22 cellular contexts compared by ENCODE assay signal in genomic region chr3:104018541-104018940, GRCh38.
A peak's percentile ranks its signal among the peaks of the same experiment; 100 is the strongest.
DNase-seq lines count a peak whose midpoint lies in the region; ATAC-seq and TF ChIP-seq lines count a peak whose summit lies in the region.
"Had no signal": no experiment of that assay in that cellular context is flagged by ENCODE, and none has a peak within 500 bp of the region (broad histone marks: within the 10 kb centered on the region; RNA-seq: fewer than 3 reads in every experiment).

No MANE protein-coding gene starts in this region.

- no peaks in the 10 kb centered on the region for H3K4me1 Mint-ChIP-seq in activated T-cell treated with anti-CD3 and anti-CD28 coated beads, Interleukin-2, amount 50 U/mL, for 24 hours (ENCODE audit: low read depth)

- H3K27me3 Mint-ChIP-seq in activated T-cell treated with anti-CD3 and anti-CD28 coated beads, Interleukin-2, amount 50 U/mL, for 24 hours = no peaks in the 10 kb centered on the region

- no peak overlapping the region for H3K4me3 Mint-ChIP-seq in activated T-cell treated with anti-CD3 and anti-CD28 coated beads, Interleukin-2, amount 50 U/mL, for 24 hours
- H3K4me3 Mint-ChIP-seq: CD8-positive, alpha-beta T cell had no signal

- H3K9me3 ChIP-seq in mammary epithelial cell (replicated peaks; ENCODE audit: insufficient read depth, low read length) (no peaks in the 10 kb centered on the region), breast epithelium (peaks cover 4 to 16% of the 10 kb centered on the region in 2 donors), RWPE2 (ENCODE audit: severe bottlenecking) (no peaks in the 10 kb centered on the region)
- H3K9me3 ChIP-seq: SJCRH30 had no signal

- no peaks in the 10 kb centered on the region for H4K20me1 ChIP-seq in mammary epithelial cell (ENCODE audit: insufficient read depth, low read length)

- ATAC-seq in RWPE2 (ENCODE audit: low read depth) = peak; percentile 63; the same call in 2 of the 3 replicates
- no peak for ATAC-seq in GM19351 (IDR thresholded peaks at IDR 0.05; ENCODE audit: unreplicated experiment)
- ATAC-seq in HG03354 (IDR thresholded peaks at IDR 0.05; ENCODE audit: poor library complexity, severe bottlenecking, unreplicated experiment) = no peak
- ATAC-seq: CD8-positive, alpha-beta T cell had no signal

- H3K36me3 ChIP-seq in mammary epithelial cell (ENCODE audit: insufficient read depth, low read length) = no peaks in the 10 kb centered on the region
- no peaks in the 10 kb centered on the region for H3K36me3 ChIP-seq in breast epithelium
- H3K36me3 ChIP-seq in RWPE2 (ENCODE audit: low read depth) = no peaks in the 10 kb centered on the region
- H3K36me3 ChIP-seq: SJCRH30 had no signal

- no peak overlapping the region for H3K27ac Mint-ChIP-seq in activated T-cell treated with anti-CD3 and anti-CD28 coated beads, Interleukin-2, amount 50 U/mL, for 24 hours
- H3K27ac Mint-ChIP-seq: CD8-positive, alpha-beta T cell had no signal

- BruUV-seq in mammary epithelial cell (replicated peaks; lab: Mats Ljungman, UMichigan) = no TSS peak

- H3K4me3 ChIP-seq in mammary epithelial cell (replicated peaks in 1 of 3; ENCODE audit: insufficient read depth in 1 of 3, low read depth in 2 of 3, low read length in 3 of 3) = no peak overlapping the region
- H3K4me3 ChIP-seq in breast epithelium = no peak overlapping the region
- H3K4me3 ChIP-seq in RWPE2 (ENCODE audit: severe bottlenecking) = no peak overlapping the region
- no peak overlapping the region for H3K4me3 ChIP-seq in choroid plexus epithelial cell (ENCODE audit: low read depth, low read length)
- H3K4me3 ChIP-seq: SJCRH30 had no signal

- H3K36me3 Mint-ChIP-seq in activated T-cell treated with anti-CD3 and anti-CD28 coated beads, Interleukin-2, amount 50 U/mL, for 24 hours (ENCODE audit: low read depth) = no peaks in the 10 kb centered on the region
- H3K36me3 Mint-ChIP-seq: CD8-positive, alpha-beta T cell had no signal

- H3K27ac ChIP-seq in mammary epithelial cell (ENCODE audit: insufficient read depth, low read depth, low read length) (no peak overlapping the region), breast epithelium (no peak overlapping the region), RWPE2 (ENCODE audit: poor library complexity, severe bottlenecking) (no peak overlapping the region)
- H3K27ac ChIP-seq: 22Rv1, HL-60, SJCRH30 had no signal

- intact Hi-C loops in mammary epithelial cell (cut with micrococcal nuclease) (no loop called here), breast epithelium (cut with DNase I; ENCODE audit: low total_unique reads) (no loop called here)

- H2AFZ ChIP-seq in mammary epithelial cell (ENCODE audit: low read depth, low read length) = no peak overlapping the region

- H3K79me2 ChIP-seq in mammary epithelial cell (ENCODE audit: insufficient read depth, low read length) = no peaks in the 10 kb centered on the region

- dilution Hi-C loops in mammary epithelial cell (cut with HindIII; ENCODE audit: low sequenced_read_pairs) = no loop called here

- CTCF ChIA-PET in mammary epithelial cell (lab: Charles Lee; ENCODE audit: low non-redundant PET) = no interaction called here

- no peak for TF ChIP-seq CTCF in mammary epithelial cell (conservative IDR thresholded peaks at IDR 0.05 in 1 of 2, IDR thresholded peaks at IDR 0.05 in 1 of 2; ENCODE audit: extremely low read depth in 1 of 2, insufficient read depth in 1 of 2, low read depth in 1 of 2, low read length in 2 of 2)
- no peak for TF ChIP-seq CTCF in breast epithelium (IDR thresholded peaks at IDR 0.05)
- no peak for TF ChIP-seq CTCF in RWPE2 (IDR thresholded peaks at IDR 0.05; ENCODE audit: poor library complexity, severe bottlenecking)
- TF ChIP-seq CTCF in choroid plexus epithelial cell (conservative IDR thresholded peaks at IDR 0.05; ENCODE audit: low read depth, low read length) = no peak

- H3K9ac ChIP-seq in mammary epithelial cell (ENCODE audit: insufficient read depth, low read length) = no peak overlapping the region

- no peak overlapping the region for H3K4me2 ChIP-seq in mammary epithelial cell (ENCODE audit: insufficient read depth, low read depth, low read length)

- DNase-seq in mammary epithelial cell = peak; percentile 1
- no peak for DNase-seq in breast epithelium (ENCODE audit: low spot score in 2 of 2)
- no peak for DNase-seq in RWPE2 (ENCODE audit: low spot score)
- DNase-seq in choroid plexus epithelial cell (ENCODE audit: low read depth) = peak; percentile 35
- no peak for DNase-seq in activated T-cell treated with anti-CD3 and anti-CD28 coated beads, Interleukin-2, amount 50 U/mL, for 24 hours
- no peak for DNase-seq in effector CD8-positive, alpha-beta T cell (lab: John Stamatoyannopoulos, UW)
- DNase-seq: AML-193; C1 segment of cervical spinal cord; CD8-positive, alpha-beta T cell; DND-41; GOT3; KG1; NCI-H1092; NCI-H1436 treated with DMSO at 0.1 percent for 48 hours; NCI-H1930; NCI-H510A treated with DMSO at 0.1 percent for 48 hours; NCI-H748 treated with DMSO at 0.1 percent for 48 hours; SJCRH30 had no signal

- H3K27me3 ChIP-seq in mammary epithelial cell (ENCODE audit: insufficient read depth, low read length) (no peaks in the 10 kb centered on the region), breast epithelium (no peaks in the 10 kb centered on the region), RWPE2 (ENCODE audit: insufficient read depth, poor library complexity, severe bottlenecking) (no peaks in the 10 kb centered on the region)
- H3K27me3 ChIP-seq: SJCRH30 had no signal

- no peaks in the 10 kb centered on the region for H3K4me1 ChIP-seq in mammary epithelial cell (ENCODE audit: insufficient read depth, low read length)
- no peaks in the 10 kb centered on the region for H3K4me1 ChIP-seq in breast epithelium
- peaks cover 3% of the 10 kb centered on the region for H3K4me1 ChIP-seq in RWPE2 (ENCODE audit: insufficient read depth, poor library complexity, severe bottlenecking)
- H3K4me1 ChIP-seq: SJCRH30 had no signal

- TF ChIP-seq POLR2A in breast epithelium (IDR thresholded peaks at IDR 0.05) = no peak

- in situ Hi-C loops in mammary epithelial cell (cut with MboI; ENCODE audit: low sequenced_read_pairs in 2 of 2) = no loop called here

- H3K9me3 Mint-ChIP-seq in activated T-cell treated with anti-CD3 and anti-CD28 coated beads, Interleukin-2, amount 50 U/mL, for 24 hours = peaks cover 19% of the 10 kb centered on the region

Comparison
In these comparisons a context has a peak if more than half of its experiments do, and no peak if none do; other contexts are left out.
1. DNase-seq: peak in mammary epithelial cell (single experiment) and choroid plexus epithelial cell (single experiment); none in breast epithelium (0 of 2), RWPE2 (single experiment), activated T-cell treated with anti-CD3 and anti-CD28 coated beads, Interleukin-2, amount 50 U/mL, for 24 hours (single experiment) and effector CD8-positive, alpha-beta T cell (single experiment).